Comparison of ENCODE assay signal across 20 cellular contexts in the genomic region with DNA sequence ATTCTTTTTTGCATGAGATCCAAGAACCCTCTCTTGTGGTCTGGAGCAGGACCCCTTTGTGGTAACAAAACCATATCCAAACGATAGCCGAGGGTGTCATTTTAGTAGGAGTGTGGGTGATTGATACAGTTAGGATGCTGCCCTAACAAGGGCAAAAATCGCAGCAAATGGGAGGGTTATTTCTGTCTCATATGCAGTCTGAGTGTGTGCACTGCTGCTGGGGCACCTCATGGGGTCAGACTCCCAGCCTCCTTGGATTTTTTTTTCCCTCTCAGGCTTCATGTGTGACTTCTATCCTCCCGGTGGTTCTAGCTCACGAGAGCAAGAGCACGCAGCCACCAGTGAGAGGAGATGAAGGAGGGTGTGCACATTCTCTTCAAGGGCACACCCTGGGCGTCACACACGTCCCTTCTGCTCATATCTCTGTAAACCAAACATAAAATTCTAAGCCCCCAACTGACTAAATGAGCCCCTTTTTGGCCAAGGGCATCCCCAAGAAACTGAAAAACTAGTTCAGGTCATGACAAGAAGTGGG. TPM values are rescaled to one million over a fixed set of nuclear protein-coding genes. Genes with fewer than 3 reads are reported as not detected.
DNase-seq lines count a peak whose midpoint lies in the region; ATAC-seq, FAIRE-seq and TF ChIP-seq lines count a peak whose summit lies in the region.
"Had no signal": no experiment of that assay in that cellular context is flagged by ENCODE, and none has a peak within 500 bp of the region (broad histone marks: within the 10 kb centered on the region; RNA-seq: fewer than 3 reads in every experiment).

No MANE protein-coding gene starts in this region.

- H3K36me3 Mint-ChIP-seq in activated CD8-positive, alpha-beta memory T cell treated with anti-CD3 and anti-CD28 coated beads, Interleukin-2, amount 10 ng/mL, durations not matched to agents 7 days and 5 days, result peaks cover 28% of the 10 kb centered on the region

- H2BK5ac ChIP-seq in IMR-90 (ENCODE audit: low read depth, low read length, poor library complexity, severe bottlenecking) (no peak overlapping the region), H1 (ENCODE audit: low read depth, low read length) (no peak overlapping the region)

- DNase-seq in activated CD8-positive, alpha-beta memory T cell treated with anti-CD3 and anti-CD28 coated beads, Interleukin-2, amount 10 ng/mL, durations not matched to agents 7 days and 5 days, result peak; percentile 26
- DNase-seq in activated CD8-positive, alpha-beta memory T cell treated with anti-CD3 and anti-CD28 coated beads, Interleukin-2, amount 50 U/mL, for 48 hours, result no peak
- no peak for DNase-seq in IMR-90
- no peak for DNase-seq in H1 (ENCODE audit: low read depth in 1 of 2, low spot score in 2 of 2)
- no peak for DNase-seq in vagina (ENCODE audit: extremely low spot score in 2 of 2)
- no peak for DNase-seq in cortex of kidney (lab: John Stamatoyannopoulos, UW)
- DNase-seq: CD4-positive, alpha-beta memory T cell; DMS79 had no signal

- intact Hi-C loops in IMR-90 (cut with micrococcal nuclease) (no loop called here), vagina (cut with DNase I) (no loop called here)

- no peak overlapping the region for H2BK120ac ChIP-seq in IMR-90 (ENCODE audit: low read depth, low read length)
- H2BK120ac ChIP-seq in H1 (replicated peaks; ENCODE audit: low read depth, low read length), result no peak overlapping the region

- TF ChIP-seq POLR2A in IMR-90 (IDR thresholded peaks at IDR 0.05; ENCODE audit: low read depth, low read length), result no peak
- no peak for TF ChIP-seq POLR2A in H1 (IDR thresholded peaks at IDR 0.05; ENCODE audit: control extremely low read depth in 1 of 2, low read depth in 2 of 2, low read length in 2 of 2)
- no peak for TF ChIP-seq POLR2A in vagina (IDR thresholded peaks at IDR 0.05)

- no peaks in the 10 kb centered on the region for H3K79me2 ChIP-seq in H1 (ENCODE audit: control insufficient read depth in 1 of 2, insufficient read depth in 2 of 2, low read length in 2 of 2)

- H4K5ac ChIP-seq in IMR-90 (ENCODE audit: low read depth, low read length) (no peak overlapping the region), H1 (ENCODE audit: insufficient read length, low read depth, low read length) (no peak overlapping the region)

- H3K18ac ChIP-seq in IMR-90 (ENCODE audit: low read depth, low read length), result no peak overlapping the region
- H3K18ac ChIP-seq in H1 (ENCODE audit: extremely low read depth, low read length), result no peak overlapping the region

- FAIRE-seq in H1 (lab: Jason Lieb, UNC), result no peak
- FAIRE-seq: GM12878, GM18507, H54, HepG2 had no signal

- no peak for TF ChIP-seq CTCF in IMR-90 (conservative IDR thresholded peaks at IDR 0.05; ENCODE audit: low read depth, low read length)
- no peak for TF ChIP-seq CTCF in H1 (IDR thresholded peaks at IDR 0.05; ENCODE audit: control extremely low read depth in 1 of 3, insufficient read depth in 1 of 3, low read depth in 1 of 3, low read length in 3 of 3)
- no peak for TF ChIP-seq CTCF in vagina (IDR thresholded peaks at IDR 0.05)

- H3K14ac ChIP-seq in IMR-90 (replicated peaks; ENCODE audit: low read depth, low read length) (no peak overlapping the region), H1 (ENCODE audit: insufficient read length) (no peak overlapping the region)

- TF ChIP-seq RAD21 in IMR-90 (IDR thresholded peaks at IDR 0.05; ENCODE audit: low read length), result no peak
- TF ChIP-seq RAD21 in H1 (IDR thresholded peaks at IDR 0.05 in 1 of 2, conservative IDR thresholded peaks at IDR 0.05 in 1 of 2; ENCODE audit: low read depth in 2 of 2, low read length in 2 of 2), result no peak

- H3K9me3 ChIP-seq in IMR-90 (ENCODE audit: control insufficient read depth, insufficient read depth, low read length), result peaks cover 3% of the 10 kb centered on the region
- H3K9me3 ChIP-seq in H1 (ENCODE audit: insufficient read depth in 2 of 2, low read depth in 1 of 2, low read length in 1 of 2), result peaks cover 4 to 8% of the 10 kb centered on the region in 2 experiments; a peak in 3 of 4 replicates
- no peaks in the 10 kb centered on the region for H3K9me3 ChIP-seq in vagina

- no peak overlapping the region for H4K91ac ChIP-seq in IMR-90 (ENCODE audit: insufficient read depth, low read depth, low read length)
- no peak overlapping the region for H4K91ac ChIP-seq in H1 (replicated peaks; ENCODE audit: insufficient read length, low read length)

- POLR2A ChIA-PET in IMR-90 (lab: Charles Lee; ENCODE audit: unreplicated experiment) (no interaction called here), H1 (lab: Charles Lee; ENCODE audit: partially characterized antibody) (interaction anchor here (0.6 kb wide), 1 partner anchor 141 kb away, joined by 3 read pairs; no protein-coding TSS in a partner anchor)

- no peak for TF ChIP-seq EP300 in H1 (IDR thresholded peaks at IDR 0.05; ENCODE audit: borderline replicate concordance in 1 of 2, low read depth in 2 of 2, low read length in 2 of 2)

- H2AK5ac ChIP-seq in IMR-90 (ENCODE audit: low read depth, low read length) (no peak overlapping the region), H1 (ENCODE audit: low read depth, low read length) (no peak overlapping the region)

- peaks cover 14% of the 10 kb centered on the region for H3K27me3 ChIP-seq in IMR-90 (ENCODE audit: control insufficient read depth, insufficient read depth, low read length)
- H3K27me3 ChIP-seq in H1 (replicated peaks in 1 of 4; ENCODE audit: control insufficient read depth in 3 of 4, extremely low read depth in 1 of 4, insufficient read depth in 3 of 4, low read length in 3 of 4), result no peaks in the 10 kb centered on the region
- H3K27me3 ChIP-seq in vagina, result no peaks in the 10 kb centered on the region

- no peaks in the 10 kb centered on the region for H3K27me3 Mint-ChIP-seq in activated CD8-positive, alpha-beta memory T cell treated with anti-CD3 and anti-CD28 coated beads, Interleukin-2, amount 10 ng/mL, durations not matched to agents 7 days and 5 days
- H3K27me3 Mint-ChIP-seq: B cell had no signal

- no peaks in the 10 kb centered on the region for H3K23me2 ChIP-seq in H1 (ENCODE audit: low read depth, low read length)

- in situ Hi-C loops in IMR-90 (cut with MboI; ENCODE audit: low sequenced_read_pairs), result no loop called here

- no peak overlapping the region for H3K4ac ChIP-seq in IMR-90 (ENCODE audit: low read depth, low read length)
- no peak overlapping the region for H3K4ac ChIP-seq in H1 (replicated peaks; ENCODE audit: insufficient read length, low read depth, low read length)

- H3K23ac ChIP-seq in IMR-90 (ENCODE audit: low read depth, low read length), result no peak overlapping the region
- H3K23ac ChIP-seq in H1 (ENCODE audit: insufficient read length), result no peak overlapping the region

- no peaks in the 10 kb centered on the region for H3K79me1 ChIP-seq in IMR-90 (ENCODE audit: low read depth in 1 of 2, low read length in 2 of 2)
- no peaks in the 10 kb centered on the region for H3K79me1 ChIP-seq in H1 (ENCODE audit: low read depth, low read length)

- H4K8ac ChIP-seq in IMR-90 (ENCODE audit: low read depth in 2 of 2, low read length in 2 of 2), result no peak overlapping the region
- H4K8ac ChIP-seq in H1 (ENCODE audit: extremely low read depth, insufficient read depth, low read length), result no peak overlapping the region

- H3K4me3 ChIP-seq in IMR-90 (ENCODE audit: insufficient read depth, low read depth, low read length) (no peak overlapping the region), H1 (ENCODE audit: extremely low read depth in 1 of 4, insufficient read depth in 2 of 4, low read depth in 3 of 4, low read length in 4 of 4) (no peak overlapping the region), vagina (no peak overlapping the region)
- H3K4me3 ChIP-seq: GM12878 had no signal

- no peak overlapping the region for H3K4me3 Mint-ChIP-seq in activated CD8-positive, alpha-beta memory T cell treated with anti-CD3 and anti-CD28 coated beads, Interleukin-2, amount 10 ng/mL, durations not matched to agents 7 days and 5 days
- H3K4me3 Mint-ChIP-seq: B cell; CD4-positive, alpha-beta memory T cell had no signal

- no TSS peak for BruUV-seq in IMR-90 (replicated peaks; lab: Mats Ljungman, UMichigan)

- dilution Hi-C loops in IMR-90 (cut with HindIII; ENCODE audit: low sequenced_read_pairs, unreplicated experiment), result no loop called here

- H3K4me1 ChIP-seq in IMR-90 (ENCODE audit: control insufficient read depth, insufficient read depth, low read length) (peaks cover 6% of the 10 kb centered on the region), H1 (replicated peaks in 1 of 4; ENCODE audit: control insufficient read depth in 3 of 4, insufficient read depth in 4 of 4, low read length in 3 of 4) (peaks cover 0 to 3% (median under 1%) of the 10 kb centered on the region in 4 experiments; a peak in 1 of 7 replicates), vagina (peaks cover 11% of the 10 kb centered on the region)

- H2BK20ac ChIP-seq in IMR-90 (ENCODE audit: low read depth, low read length) (no peak overlapping the region), H1 (ENCODE audit: low read length) (no peak overlapping the region)

- peak overlapping the region; percentile 34 for H2AK9ac ChIP-seq in IMR-90 (replicated peaks; ENCODE audit: low read depth, low read length, poor library complexity)

- H3K56ac ChIP-seq in IMR-90 (ENCODE audit: extremely low read depth, insufficient read depth, low read length) (no peak overlapping the region), H1 (replicated peaks; ENCODE audit: insufficient read length, low read depth, low read length) (no peak overlapping the region)

- H2BK12ac ChIP-seq in H1 (ENCODE audit: low read depth, low read length), result no peak overlapping the region

- H3K9me3 Mint-ChIP-seq in activated CD8-positive, alpha-beta memory T cell treated with anti-CD3 and anti-CD28 coated beads, Interleukin-2, amount 10 ng/mL, durations not matched to agents 7 days and 5 days (ENCODE audit: low read depth), result peaks cover 4% of the 10 kb centered on the region

- H3K4me2 ChIP-seq in IMR-90 (ENCODE audit: low read depth, low read length) (peak overlapping the region; percentile 45), H1 (ENCODE audit: insufficient read depth in 1 of 2, low read depth in 2 of 2, low read length in 2 of 2) (no peak overlapping the region)

- CTCF ChIA-PET in activated CD8-positive, alpha-beta memory T cell treated with anti-CD3 and anti-CD28 coated beads, Interleukin-2, amount 10 ng/mL, durations not matched to agents 7 days and 5 days (lab: Charles Lee), result interaction anchor here (1.3 kb wide), 1 partner anchor 12 kb away, joined by 3 read pairs; no protein-coding TSS in a partner anchor
- CTCF ChIA-PET in IMR-90 (lab: Yijun Ruan, JAX), result no interaction called here
- CTCF ChIA-PET in H1 (lab: Charles Lee; ENCODE audit: partially characterized antibody), result interaction anchor here (1.2 to 1.5 kb wide), 2 partner anchors 8 to 54 kb away, joined by 3 to 5 read pairs; no protein-coding TSS in a partner anchor

- no peak overlapping the region for H3K27ac Mint-ChIP-seq in activated CD8-positive, alpha-beta memory T cell treated with anti-CD3 and anti-CD28 coated beads, Interleukin-2, amount 10 ng/mL, durations not matched to agents 7 days and 5 days
- H3K27ac Mint-ChIP-seq: B cell; CD4-positive, alpha-beta memory T cell had no signal

- H3K27ac ChIP-seq in IMR-90 (ENCODE audit: insufficient read depth, low read length) (no peak overlapping the region), H1 (ENCODE audit: low read depth, low read length) (no peak overlapping the region), vagina (peak overlapping the region; percentile 63)
- H3K27ac ChIP-seq: C4-2B had no signal

- WGBS in IMR-90 (ENCODE audit: extremely low coverage in 2 of 2, insufficient read length in 1 of 2), 2 experiments, result no CpG with 5 or more reads among the region's 8 CpGs
- 90% methylated on average over 8 of the region's 8 CpGs; no CpG with 5 or more reads in 1 of the 2 experiments for WGBS in H1 (ENCODE audit: extremely low coverage in 1 of 2, insufficient coverage in 1 of 2, insufficient read length in 1 of 2, insufficient replicate concordance in 2 of 2, low coverage in 1 of 2, low lambda C conversion rate in 2 of 2, missing lambda C conversion rate in 1 of 2), 2 experiments

- H3K9me1 ChIP-seq in IMR-90 (ENCODE audit: insufficient read depth, low read length), result no peaks in the 10 kb centered on the region

- no peak overlapping the region for H3K9ac ChIP-seq in IMR-90 (ENCODE audit: low read depth, low read length)
- no peak overlapping the region for H3K9ac ChIP-seq in H1 (replicated peaks in 1 of 4; ENCODE audit: extremely low read depth in 1 of 4, low read depth in 3 of 4, low read length in 3 of 4)

- no peak overlapping the region for H2BK15ac ChIP-seq in IMR-90 (ENCODE audit: low read depth, low read length)
- no peak overlapping the region for H2BK15ac ChIP-seq in H1 (ENCODE audit: low read length)

- H3K36me3 ChIP-seq in IMR-90 (ENCODE audit: control insufficient read depth, insufficient read depth, low read length), result no peaks in the 10 kb centered on the region
- H3K36me3 ChIP-seq in H1 (ENCODE audit: control insufficient read depth in 2 of 4, insufficient read depth in 4 of 4, low read length in 3 of 4), result no peaks in the 10 kb centered on the region
- no peaks in the 10 kb centered on the region for H3K36me3 ChIP-seq in vagina

- peaks cover 50% of the 10 kb centered on the region for H3K4me1 Mint-ChIP-seq in activated CD8-positive, alpha-beta memory T cell treated with anti-CD3 and anti-CD28 coated beads, Interleukin-2, amount 10 ng/mL, durations not matched to agents 7 days and 5 days
- H3K4me1 Mint-ChIP-seq: B cell had no signal

- H4K20me1 ChIP-seq in IMR-90 (ENCODE audit: insufficient read depth, low read length) (no peaks in the 10 kb centered on the region), H1 (replicated peaks in 1 of 2; ENCODE audit: control insufficient read depth in 1 of 2, insufficient read depth in 2 of 2, low read length in 2 of 2) (no peaks in the 10 kb centered on the region)

- H2AFZ ChIP-seq in IMR-90 (replicated peaks; ENCODE audit: low read length, poor library complexity), result no peak overlapping the region
- H2AFZ ChIP-seq in H1 (ENCODE audit: low read length), result peak overlapping the region; percentile 25; the same call in 1 of the 2 replicates

- ATAC-seq in activated CD8-positive, alpha-beta memory T cell treated with anti-CD3 and anti-CD28 coated beads, Interleukin-2, amount 10 ng/mL, durations not matched to agents 7 days and 5 days, result no peak
- no peak for ATAC-seq in IMR-90 (ENCODE audit: low read depth)
- ATAC-seq in GM21723 (IDR thresholded peaks at IDR 0.05; ENCODE audit: unreplicated experiment), result no peak
- no peak for ATAC-seq in HG02973 (IDR thresholded peaks at IDR 0.05; ENCODE audit: unreplicated experiment)
- ATAC-seq: GM12878, HCT116, HepG2 had no signal

RNA-seq across cellular contexts. Expression of a gene that starts 28.6 kb away (rescaled TPM):
- total RNA-seq in activated CD8-positive, alpha-beta memory T cell treated with anti-CD3 and anti-CD28 coated beads, Interleukin-2, amount 10 ng/mL, durations not matched to agents 7 days and 5 days, result 10 to 100 TPM; 31.1 to 31.7 TPM
- 1.4 and 2.0 TPM in 2 replicates for total RNA-seq in IMR-90 (2012; rRNA removed)
- polyA plus RNA-seq in IMR-90 (2012; rRNA removed), result 6.4 and 7.6 TPM in 2 replicates
- polyA plus RNA-seq in IMR-90 (2012; cell fraction: cytosol; rRNA removed), result 5.2 and 9.3 TPM in 2 replicates
- 3.9 and 4.3 TPM in 2 replicates for polyA plus RNA-seq in IMR-90 (2012; cell fraction: nucleus; rRNA removed; ENCODE audit: low replicate concordance)
- total RNA-seq in H1 (2021; fragmentation: NEBNext Ultra II Directional; extraction: Animal tissue kit (Norgen Biotek cat#: 25700)), result 0.98 and 1.3 TPM in 2 replicates
- polyA plus RNA-seq in H1 (2011; rRNA removed), result 1.4 and 2.5 TPM in 2 replicates
- 1.5 TPM for polyA plus RNA-seq in H1 (2011; cell fraction: cytosol; rRNA removed)
- 2.1 TPM for polyA plus RNA-seq in H1 (2011; cell fraction: nucleus; rRNA removed)
- 0.44 to 1.1 TPM (median 0.83 TPM) in 4 replicates for polyA plus RNA-seq in H1 (2012, experiment 1 of 2)
- polyA plus RNA-seq in H1 (2012, experiment 2 of 2), result 1.2 TPM
- polyA plus RNA-seq in H1 (2013, experiment 1 of 2), result 1.1 TPM
- polyA plus RNA-seq in H1 (2013, experiment 2 of 2), result 0.81 TPM
- 0.27 and 1.7 TPM in 2 replicates for polyA minus RNA-seq in H1 (2011; rRNA and poly(A)+ RNA removed)
- polyA minus RNA-seq in H1 (2011; cell fraction: cytosol; rRNA and poly(A)+ RNA removed), result not detected
- 2.3 TPM for polyA minus RNA-seq in H1 (2011; cell fraction: nucleus; rRNA and poly(A)+ RNA removed)
- total RNA-seq in vagina, result 41.0 TPM
- total RNA-seq: G401 had no signal

RNA-seq across cellular contexts. Expression of a gene that starts 56.2 kb away (rescaled TPM):
- 100 to 1,000 TPM; 302 to 832 TPM for total RNA-seq in activated CD8-positive, alpha-beta memory T cell treated with anti-CD3 and anti-CD28 coated beads, Interleukin-2, amount 10 ng/mL, durations not matched to agents 7 days and 5 days
- total RNA-seq in IMR-90 (2012; rRNA removed), result not detected in 2 replicates
- polyA plus RNA-seq in IMR-90 (2012; rRNA removed), result not detected in 2 replicates
- polyA plus RNA-seq in IMR-90 (2012; cell fraction: cytosol; rRNA removed), result not detected in 2 replicates
- not detected in 2 replicates for polyA plus RNA-seq in IMR-90 (2012; cell fraction: nucleus; rRNA removed; ENCODE audit: low replicate concordance)
- total RNA-seq in H1 (2021; fragmentation: NEBNext Ultra II Directional; extraction: Animal tissue kit (Norgen Biotek cat#: 25700)), result not detected in 2 replicates
- not detected in 2 replicates for polyA plus RNA-seq in H1 (2011; rRNA removed)
- polyA plus RNA-seq in H1 (2011; cell fraction: cytosol; rRNA removed), result not detected
- polyA plus RNA-seq in H1 (2011; cell fraction: nucleus; rRNA removed), result not detected
- not detected in 4 replicates for polyA plus RNA-seq in H1 (2012, experiment 1 of 2)
- not detected for polyA plus RNA-seq in H1 (2012, experiment 2 of 2)
- not detected for polyA plus RNA-seq in H1 (2013, experiment 1 of 2)
- not detected for polyA plus RNA-seq in H1 (2013, experiment 2 of 2)
- polyA minus RNA-seq in H1 (2011; rRNA and poly(A)+ RNA removed), result not detected in 2 replicates
- polyA minus RNA-seq in H1 (2011; cell fraction: cytosol; rRNA and poly(A)+ RNA removed), result not detected
- not detected for polyA minus RNA-seq in H1 (2011; cell fraction: nucleus; rRNA and poly(A)+ RNA removed)
- total RNA-seq in vagina, result not detected
- total RNA-seq: A172, G401, HepG2, HT1080 had no signal
- polyA plus RNA-seq: HepG2 had no signal

Comparison
In these comparisons a context has a peak if more than half of its experiments do, and no peak if none do; other contexts are left out.
1. RNA of a gene that starts 28.6 kb away (total RNA-seq): 41.0 TPM in vagina (single experiment) and 31.1 to 31.7 TPM in activated CD8-positive, alpha-beta memory T cell treated with anti-CD3 and anti-CD28 coated beads, Interleukin-2, amount 10 ng/mL, durations not matched to agents 7 days and 5 days; 1.4 to 2.0 TPM in IMR-90 and 0.98 to 1.3 TPM in H1; every median in the first group is over 10 times any median in the second.
2. RNA of a gene that starts 56.2 kb away (total RNA-seq): 302 to 832 TPM in activated CD8-positive, alpha-beta memory T cell treated with anti-CD3 and anti-CD28 coated beads, Interleukin-2, amount 10 ng/mL, durations not matched to agents 7 days and 5 days; not detected in IMR-90, not detected in H1 and not detected in vagina (single experiment); every median in the first group is over 100 times any median in the second.